In genomic region chr1:156768610-156769295, GRCh38 we compare ENCODE assay signal across 1 cellular context.
TF ChIP-seq lines count a peak whose summit lies in the region.

No MANE protein-coding gene starts in this region.

TF ChIP-seq in WTC11, 78 proteins besides CTCF, POLR2A, EP300 and RAD21 (continued from another document):
- TF ChIP-seq PRDM15 (CRISPR knock-in tag; IDR thresholded peaks at IDR 0.05) (no peak), JUN (CRISPR knock-in tag; IDR thresholded peaks at IDR 0.05) (no peak), ETV6 (CRISPR knock-in tag; IDR thresholded peaks at IDR 0.05) (no peak)
